Comparison of ENCODE assay signal across 34 cellular contexts in the genomic region with DNA sequence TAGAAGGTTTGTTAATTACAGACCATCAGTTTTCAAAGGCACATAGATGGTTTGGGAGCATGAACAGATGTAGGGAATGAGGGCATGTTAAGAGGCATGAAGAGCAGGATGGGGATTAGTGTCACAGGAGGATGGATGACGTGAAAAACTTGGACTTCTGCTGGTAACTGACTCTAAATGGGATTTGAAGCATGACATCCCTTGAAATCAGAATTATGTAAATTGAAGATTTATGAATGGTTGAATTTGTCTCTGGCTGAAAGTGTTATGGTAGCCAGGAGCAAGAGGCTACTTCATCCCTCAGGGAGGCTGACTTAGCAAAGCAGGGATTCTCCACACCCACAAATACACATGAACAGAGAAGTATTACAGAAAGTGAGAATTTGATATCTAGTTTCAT.
"Had no signal": no experiment of that assay in that cellular context is flagged by ENCODE, and none has a peak within 500 bp of the region (broad histone marks: within the 10 kb centered on the region; RNA-seq: fewer than 3 reads in every experiment).

No MANE protein-coding gene starts in this region.

- DNase-seq: Karpas-422, Kasumi-1, MG63, MM.1S, MV-4-11, NCI-H1048, NCI-H1092, NCI-H1092 treated with DMSO at 0.1 percent for 48 hours, NCI-H1105, NCI-H1105 treated with DMSO at 0.1 percent for 48 hours, NCI-H1417, NCI-H1417 treated with DMSO at 0.1 percent for 48 hours, NCI-H1436, NCI-H1436 treated with DMSO at 0.1 percent for 48 hours, NCI-H146, NCI-H1694, NCI-H1694 treated with DMSO at 0.1 percent for 48 hours, NCI-H187, NCI-H187 treated with DMSO at 0.1 percent for 48 hours, NCI-H1930, NCI-H2029, NCI-H2029 treated with DMSO at 0.1 percent for 48 hours, NCI-H2081, NCI-H2081 treated with DMSO at 0.1 percent for 48 hours, NCI-H2107, NCI-H2171, NCI-H2171 treated with DMSO at 0.1 percent for 48 hours, NCI-H2227 treated with DMSO at 0.1 percent for 48 hours, NCI-H226, NCI-H345, NCI-H446, NCI-H446 treated with DMSO at 0.1 percent for 48 hours, NCI-H510A had no signal

- H3K4me3 ChIP-seq: MG63 had no signal

- H3K9me3 ChIP-seq: MG63 had no signal

- H3K27me3 ChIP-seq: MG63 had no signal

- H3K36me3 ChIP-seq: MG63 had no signal

- H3K27ac ChIP-seq: KMS-11 had no signal
